Comparison of ENCODE assay signal across 1 cellular context in the genomic region with DNA sequence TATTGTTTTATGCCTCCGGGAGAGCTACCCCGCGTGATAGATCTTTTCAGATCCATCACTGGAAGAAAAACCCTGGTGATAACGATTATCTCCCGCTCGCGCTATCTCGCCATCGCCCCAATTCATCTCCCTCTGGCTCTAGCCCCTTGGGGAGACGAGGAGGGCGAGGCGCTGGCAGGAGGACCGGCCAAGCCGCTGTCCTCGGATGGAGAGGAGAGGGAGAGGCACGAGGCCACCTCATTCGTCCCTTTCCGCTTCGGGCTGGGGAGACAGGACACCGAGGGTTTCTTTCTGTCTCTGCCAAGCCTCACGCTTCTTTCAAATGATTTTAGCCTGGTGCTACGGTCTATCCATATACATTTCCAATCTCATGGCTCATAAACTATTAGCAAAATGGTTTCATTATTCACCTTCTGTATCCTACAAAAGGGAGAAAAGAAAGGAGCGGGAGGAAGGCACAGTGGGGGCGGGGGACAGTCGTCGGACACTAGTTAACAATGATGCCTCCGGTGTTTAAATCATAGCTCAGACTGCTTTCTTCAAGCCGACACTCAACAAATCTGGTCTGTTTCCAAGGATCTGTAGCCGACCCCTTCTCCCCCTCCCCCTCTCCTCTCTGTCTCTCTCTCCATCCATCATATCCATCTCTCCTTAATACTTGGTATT.
TF ChIP-seq lines count a peak whose summit lies in the region.

No MANE protein-coding gene starts in this region.

TF ChIP-seq in H1, 55 proteins besides CTCF, POLR2A, EP300 and RAD21:
- TF ChIP-seq EZH2 (IDR thresholded peaks at IDR 0.05; ENCODE audit: low read depth, low read length, severe bottlenecking) (no peak), SP4 (IDR thresholded peaks at IDR 0.05; ENCODE audit: low read length) (no peak), RFX5 (IDR thresholded peaks at IDR 0.05; ENCODE audit: borderline replicate concordance, low read depth, low read length) (no peak), TCF12 (IDR thresholded peaks at IDR 0.05; ENCODE audit: low read depth, low read length) (no peak), KDM1A (IDR thresholded peaks at IDR 0.05; ENCODE audit: borderline replicate concordance, low read length) (no peak), GABPA (IDR thresholded peaks at IDR 0.05; ENCODE audit: borderline replicate concordance, insufficient read depth, low read length) (no peak), TAF7 (optimal IDR thresholded peaks at IDR 0.05; ENCODE audit: borderline replicate concordance, low read depth, low read length) (no peak), JUN (IDR thresholded peaks at IDR 0.05; ENCODE audit: low read depth, low read length) (no peak), POU5F1 (IDR thresholded peaks at IDR 0.05; ENCODE audit: low read depth, low read length) (no peak), SRF (IDR thresholded peaks at IDR 0.05; ENCODE audit: low read depth, low read length) (no peak), BRCA1 (IDR thresholded peaks at IDR 0.05; ENCODE audit: low read depth, low read length) (no peak)
- TF ChIP-seq, protein P1, sequence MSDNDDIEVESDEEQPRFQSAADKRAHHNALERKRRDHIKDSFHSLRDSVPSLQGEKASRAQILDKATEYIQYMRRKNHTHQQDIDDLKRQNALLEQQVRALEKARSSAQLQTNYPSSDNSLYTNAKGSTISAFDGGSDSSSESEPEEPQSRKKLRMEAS (IDR thresholded peaks at IDR 0.05) = peak; percentile 74
- TF ChIP-seq, protein P2, sequence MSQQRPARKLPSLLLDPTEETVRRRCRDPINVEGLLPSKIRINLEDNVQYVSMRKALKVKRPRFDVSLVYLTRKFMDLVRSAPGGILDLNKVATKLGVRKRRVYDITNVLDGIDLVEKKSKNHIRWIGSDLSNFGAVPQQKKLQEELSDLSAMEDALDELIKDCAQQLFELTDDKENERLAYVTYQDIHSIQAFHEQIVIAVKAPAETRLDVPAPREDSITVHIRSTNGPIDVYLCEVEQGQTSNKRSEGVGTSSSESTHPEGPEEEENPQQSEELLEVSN (IDR thresholded peaks at IDR 0.05) = peak; percentile 55; the same call in 1 of the 2 replicates
